ENCODE assay signal across 21 cellular contexts in the genomic region with DNA sequence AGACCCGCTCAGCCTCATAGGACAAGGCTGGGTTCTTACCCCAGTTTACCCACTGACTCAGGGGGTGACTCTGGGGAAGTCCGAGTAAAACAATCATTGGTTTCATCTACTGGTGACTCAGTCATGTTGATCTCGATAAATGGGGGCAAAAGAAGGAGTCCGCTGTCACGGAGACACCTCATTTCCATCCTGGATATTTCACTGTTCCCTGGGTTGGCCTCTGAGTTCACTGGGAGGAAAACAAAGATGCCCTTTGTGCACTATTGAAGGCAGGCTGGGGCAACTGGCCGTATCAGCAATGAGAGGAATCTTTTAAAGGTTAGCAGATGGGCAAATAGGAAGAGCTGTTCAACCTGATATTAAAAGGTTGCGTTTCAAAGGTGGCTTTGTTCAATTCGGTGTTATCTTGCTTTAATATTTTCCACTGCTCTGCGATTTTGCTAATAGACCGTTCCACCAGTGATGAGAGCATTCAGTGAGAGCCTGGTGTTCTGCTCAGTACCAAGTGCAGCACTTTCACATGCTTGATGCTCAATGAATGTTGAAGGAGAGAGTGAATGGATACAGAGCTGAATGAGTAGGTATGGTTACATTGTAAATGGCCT.
DNase-seq lines count a peak whose midpoint lies in the region; ATAC-seq, FAIRE-seq and TF ChIP-seq lines count a peak whose summit lies in the region.
"Had no signal": no experiment of that assay in that cellular context is flagged by ENCODE, and none has a peak within 500 bp of the region (broad histone marks: within the 10 kb centered on the region; RNA-seq: fewer than 3 reads in every experiment).

No MANE protein-coding gene starts in this region.

- H3K9me3 ChIP-seq in pancreas (no peaks in the 10 kb centered on the region), uterus (no peaks in the 10 kb centered on the region)
- H3K9me3 ChIP-seq: BLaER1 had no signal

- no peak for FAIRE-seq in pancreas (lab: Jason Lieb, UNC)
- FAIRE-seq: GM12891, GM18507 had no signal

- H3K36me3 ChIP-seq in pancreas (no peaks in the 10 kb centered on the region), uterus (no peaks in the 10 kb centered on the region)
- H3K36me3 ChIP-seq: BLaER1 had no signal

- H3K4me1 ChIP-seq in pancreas (no peaks in the 10 kb centered on the region), uterus (no peaks in the 10 kb centered on the region)
- H3K4me1 ChIP-seq: BLaER1 had no signal

- no peak for TF ChIP-seq CTCF in pancreas (IDR thresholded peaks at IDR 0.05)
- no peak for TF ChIP-seq CTCF in uterus (IDR thresholded peaks at IDR 0.05)

- no peak overlapping the region for H3K27ac ChIP-seq in pancreas
- no peak overlapping the region for H3K27ac ChIP-seq in uterus
- H3K27ac ChIP-seq: BLaER1, GM23248, KMS-11 had no signal

- intact Hi-C loops in pancreas (cut with DNase I), result no loop called here
- intact Hi-C loops in uterus (cut with DNase I; ENCODE audit: low total_unique reads), result no loop called here

- no peak for TF ChIP-seq POLR2A in uterus (IDR thresholded peaks at IDR 0.05)

- H3K27me3 ChIP-seq in pancreas, result no peaks in the 10 kb centered on the region
- no peaks in the 10 kb centered on the region for H3K27me3 ChIP-seq in uterus
- H3K27me3 ChIP-seq: BLaER1 had no signal

- peak in 8 of 14 donors; percentile 2 to 64 (median 40) for DNase-seq in C1 segment of cervical spinal cord (lab: John Stamatoyannopoulos, UW)
- DNase-seq in NCI-H526 (lab: John Stamatoyannopoulos, UW), result peak; percentile 71 to 84
- DNase-seq in foreskin melanocyte, result peak; percentile 100
- no peak for DNase-seq in pancreas
- no peak for DNase-seq in activated CD4-positive, alpha-beta T cell treated with anti-CD3 and anti-CD28 coated beads for 4 hours
- no peak for DNase-seq in uterus
- DNase-seq: CD8-positive, alpha-beta memory T cell; GF-D8; GM23248; NCI-H1048; NCI-H146; NCI-H2081 treated with DMSO at 0.1 percent for 48 hours; NCI-H510A; SHP77 had no signal

- ATAC-seq in pancreas (peak in 3 of 4 donors; percentile 30 to 64 (median 57)), GM18858 (IDR thresholded peaks at IDR 0.05; ENCODE audit: unreplicated experiment) (no peak), HG03159 (IDR thresholded peaks at IDR 0.05; ENCODE audit: unreplicated experiment) (no peak)
- ATAC-seq: Panc1 had no signal

- no peak overlapping the region for H3K4me3 ChIP-seq in pancreas
- H3K4me3 ChIP-seq in uterus, result no peak overlapping the region
- H3K4me3 ChIP-seq: BLaER1, GM23248 had no signal

- WGBS in pancreas, 2 donors, result 20 to 22% methylated on average over 10 of the region's 10 CpGs

Comparison
In these comparisons a context has a peak if more than half of its experiments do, and no peak if none do; other contexts are left out.
1. DNase-seq: peak in C1 segment of cervical spinal cord (8 of 14), NCI-H526 (2 of 2) and foreskin melanocyte (single experiment); none in pancreas (0 of 6), activated CD4-positive, alpha-beta T cell treated with anti-CD3 and anti-CD28 coated beads for 4 hours (0 of 2) and uterus (0 of 2).
2. ATAC-seq: peak in pancreas (3 of 4); none in GM18858 (single experiment) and HG03159 (single experiment).